In the genomic region with DNA sequence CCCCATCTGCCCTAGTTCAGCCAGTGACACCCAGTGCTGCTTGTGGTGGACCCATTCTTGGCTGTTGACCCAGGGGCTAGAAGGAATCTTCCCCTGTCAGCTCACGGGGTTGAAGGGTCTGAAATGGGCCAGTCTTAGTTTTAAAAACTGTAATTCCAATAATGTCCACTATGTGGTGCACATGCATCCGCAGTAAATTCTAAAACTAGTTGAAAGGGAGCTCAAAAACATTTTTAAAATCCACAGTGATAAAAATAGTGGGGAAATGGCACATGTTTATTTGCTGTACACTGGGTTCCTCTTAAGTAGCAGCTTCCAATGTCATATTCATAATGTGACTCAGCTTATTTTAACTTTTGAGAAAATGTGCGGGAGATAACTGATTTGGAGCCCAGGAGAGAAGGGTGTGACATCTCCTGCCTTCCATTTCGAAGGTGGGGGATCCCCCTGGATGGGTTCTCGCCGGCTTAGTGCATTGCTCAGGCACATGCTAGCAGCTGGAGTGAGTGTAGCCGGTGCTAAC, we compare ENCODE assay signal across 9 cellular contexts. TPM values are rescaled to one million over a fixed set of nuclear protein-coding genes. Genes with fewer than 3 reads are reported as not detected.
A peak's percentile ranks its signal among the peaks of the same experiment; 100 is the strongest.
DNase-seq lines count a peak whose midpoint lies in the region; ATAC-seq and TF ChIP-seq lines count a peak whose summit lies in the region.
"Had no signal": no experiment of that assay in that cellular context is flagged by ENCODE, and none has a peak within 500 bp of the region (broad histone marks: within the 10 kb centered on the region; RNA-seq: fewer than 3 reads in every experiment).

No MANE protein-coding gene starts in this region.

- H3K9me3 ChIP-seq in skeletal muscle satellite cell (replicated peaks; ENCODE audit: low read length) = no peaks in the 10 kb centered on the region
- H3K9me3 ChIP-seq: SJCRH30 had no signal

- ATAC-seq in GM18909 (IDR thresholded peaks at IDR 0.05; ENCODE audit: poor library complexity, unreplicated experiment) = peak; percentile 47
- ATAC-seq in HG02973 (IDR thresholded peaks at IDR 0.05; ENCODE audit: unreplicated experiment) = no peak

- H3K4me3 ChIP-seq in astrocyte of the spinal cord (ENCODE audit: low read depth, low read length) (no peak overlapping the region), skeletal muscle satellite cell (ENCODE audit: low read length) (no peak overlapping the region)
- H3K4me3 ChIP-seq: SJCRH30 had no signal

- H3K9ac ChIP-seq in skeletal muscle satellite cell (ENCODE audit: low read depth, low read length) = peak overlapping the region; percentile 24

- in situ Hi-C loops in astrocyte of the spinal cord (cut with HindIII; ENCODE audit: low sequenced_read_pairs) = no loop called here

- no peaks in the 10 kb centered on the region for H3K27me3 ChIP-seq in skeletal muscle satellite cell (ENCODE audit: control insufficient read depth, insufficient read depth, low read length)

- no peak overlapping the region for H3K4me2 ChIP-seq in skeletal muscle satellite cell (ENCODE audit: low read length)

- peak; percentile 61 for TF ChIP-seq CTCF in astrocyte of the spinal cord (IDR thresholded peaks at IDR 0.05; ENCODE audit: low read depth, low read length)

- peaks cover 53% of the 10 kb centered on the region for H3K4me1 ChIP-seq in skeletal muscle satellite cell (ENCODE audit: control insufficient read depth, insufficient read depth, low read length)

- H3K36me3 ChIP-seq in skeletal muscle satellite cell (ENCODE audit: insufficient read depth, low read length) = no peaks in the 10 kb centered on the region
- H3K36me3 ChIP-seq: SJCRH30 had no signal

- DNase-seq in CD1c-positive myeloid dendritic cell (ENCODE audit: extremely low spot score) (peak; percentile 80), NCI-H69 (lab: John Stamatoyannopoulos, UW) (peak; percentile 45), astrocyte of the spinal cord (ENCODE audit: low read depth, low spot score) (peak; percentile 50), iPS DF 19.7 (ENCODE audit: low read depth, low spot score) (peak; percentile 15), NCI-H187 treated with DMSO at 0.1 percent for 48 hours (lab: John Stamatoyannopoulos, UW) (no peak)

RNA-seq across cellular contexts. Expression of a gene that starts 32.8 kb away (rescaled TPM):
- 0.25 and 0.66 TPM in 2 replicates for total RNA-seq in skeletal muscle satellite cell (2012; rRNA removed)

RNA-seq across cellular contexts. Expression of a gene that starts 59.1 kb away (rescaled TPM):
- 2.3 and 2.8 TPM in 2 replicates for total RNA-seq in skeletal muscle satellite cell (2012; rRNA removed)
